ENCODE assay signal across 30 cellular contexts in genomic region chr9:26781906-26782305, GRCh38.
DNase-seq lines count a peak whose midpoint lies in the region; TF ChIP-seq lines count a peak whose summit lies in the region.
"Had no signal": no experiment of that assay in that cellular context is flagged by ENCODE, and none has a peak within 500 bp of the region (broad histone marks: within the 10 kb centered on the region; RNA-seq: fewer than 3 reads in every experiment).

No MANE protein-coding gene starts in this region.

- no peak for TF ChIP-seq CTCF in MCF 10A (IDR thresholded peaks at IDR 0.05; ENCODE audit: unreplicated experiment)
- TF ChIP-seq CTCF in breast epithelium (IDR thresholded peaks at IDR 0.05), result no peak
- no peak for TF ChIP-seq CTCF in choroid plexus epithelial cell (conservative IDR thresholded peaks at IDR 0.05; ENCODE audit: low read depth, low read length)

- DNase-seq in MCF 10A (ENCODE audit: unreplicated experiment), result peak; percentile 39
- no peak for DNase-seq in breast epithelium (ENCODE audit: low spot score in 2 of 2)
- peak; percentile 40 for DNase-seq in NCI-H69 (lab: John Stamatoyannopoulos, UW)
- DNase-seq in choroid plexus epithelial cell (ENCODE audit: low read depth), result peak; percentile 8
- peak; percentile 36 for DNase-seq in renal cortical epithelial cell (ENCODE audit: low read depth)
- no peak for DNase-seq in kidney tubule cell (ENCODE audit: low spot score)
- no peak for DNase-seq in NCI-H2029 treated with DMSO at 0.1 percent for 48 hours (lab: John Stamatoyannopoulos, UW)
- no peak for DNase-seq in superior temporal gyrus (ENCODE audit: extremely low spot score)
- DNase-seq: CD8-positive, alpha-beta memory T cell; DMS 273 treated with DMSO at 0.1 percent for 48 hours; DMS79; EL; GDM1; GM23248; HCEC 1CT; KBM-7; MG63; NCI-H1417; NCI-H1694; NCI-H2081; NCI-H2171; NCI-H524; NCI-H774; PC-9; Right ventricle myocardium superior; RPMI8226; T-cell had no signal

- CTCF ChIA-PET in MCF 10A (lab: Yijun Ruan, JAX), result no interaction called here

- peaks cover 16% of the 10 kb centered on the region for H3K4me1 Mint-ChIP-seq in MCF 10A (ENCODE audit: insufficient read depth, unreplicated experiment)
- H3K4me1 Mint-ChIP-seq: B cell; CD14-positive monocyte; CD8-positive, alpha-beta memory T cell; T-cell had no signal

- H3K27me3 Mint-ChIP-seq in MCF 10A (ENCODE audit: insufficient read depth, unreplicated experiment), result no peaks in the 10 kb centered on the region
- H3K27me3 Mint-ChIP-seq: B cell had no signal

- no peaks in the 10 kb centered on the region for H3K36me3 Mint-ChIP-seq in MCF 10A (ENCODE audit: insufficient read depth, unreplicated experiment)
- H3K36me3 Mint-ChIP-seq: CD14-positive monocyte; CD8-positive, alpha-beta memory T cell; T-cell had no signal

- TF ChIP-seq POLR2A in breast epithelium (IDR thresholded peaks at IDR 0.05), result no peak

- POLR2A ChIA-PET in MCF 10A (lab: Yijun Ruan, JAX), result interaction anchor here (0.7 kb wide), 1 partner anchor 322 kb away, joined by 3 read pairs; no protein-coding TSS in a partner anchor

- H3K27ac ChIP-seq in breast epithelium, result no peak overlapping the region
- H3K27ac ChIP-seq: A549, GM23248, PC-9 had no signal

- no peaks in the 10 kb centered on the region for H3K9me3 Mint-ChIP-seq in MCF 10A (ENCODE audit: unreplicated experiment)

- no TSS peak for BruUV-seq in MCF 10A (replicated peaks; lab: Mats Ljungman, UMichigan)

- H3K27ac Mint-ChIP-seq in MCF 10A (ENCODE audit: low read depth, unreplicated experiment), result no peak overlapping the region
- H3K27ac Mint-ChIP-seq: B cell; CD14-positive monocyte; CD8-positive, alpha-beta memory T cell; T-cell had no signal

- intact Hi-C loops in MCF 10A (cut with micrococcal nuclease), result no loop called here
- intact Hi-C loops in breast epithelium (cut with DNase I; ENCODE audit: low total_unique reads), result no loop called here

- H3K27me3 ChIP-seq in breast epithelium, result no peaks in the 10 kb centered on the region
- H3K27me3 ChIP-seq: MG63 had no signal

- H3K4me1 ChIP-seq in breast epithelium, result no peaks in the 10 kb centered on the region
- H3K4me1 ChIP-seq: A549 had no signal

- H3K4me3 ChIP-seq in breast epithelium, result no peak overlapping the region
- H3K4me3 ChIP-seq in choroid plexus epithelial cell (ENCODE audit: low read depth, low read length), result no peak overlapping the region
- H3K4me3 ChIP-seq: A549, GM23248, MG63, PC-9 had no signal

- no peaks in the 10 kb centered on the region for H3K9me3 ChIP-seq in breast epithelium
- H3K9me3 ChIP-seq: A549, MG63 had no signal

- H3K4me3 Mint-ChIP-seq in MCF 10A (ENCODE audit: unreplicated experiment), result no peak overlapping the region
- H3K4me3 Mint-ChIP-seq: B cell; CD14-positive monocyte; CD8-positive, alpha-beta memory T cell; T-cell had no signal

- no peaks in the 10 kb centered on the region for H3K36me3 ChIP-seq in breast epithelium
- H3K36me3 ChIP-seq: MG63 had no signal

Comparison
In these comparisons a context has a peak if more than half of its experiments do, and no peak if none do; other contexts are left out.
1. DNase-seq: peak in MCF 10A (single experiment), NCI-H69 (single experiment), choroid plexus epithelial cell (single experiment) and renal cortical epithelial cell (single experiment); none in breast epithelium (0 of 2), kidney tubule cell (single experiment), NCI-H2029 treated with DMSO at 0.1 percent for 48 hours (single experiment) and superior temporal gyrus (single experiment).